In the genomic region with DNA sequence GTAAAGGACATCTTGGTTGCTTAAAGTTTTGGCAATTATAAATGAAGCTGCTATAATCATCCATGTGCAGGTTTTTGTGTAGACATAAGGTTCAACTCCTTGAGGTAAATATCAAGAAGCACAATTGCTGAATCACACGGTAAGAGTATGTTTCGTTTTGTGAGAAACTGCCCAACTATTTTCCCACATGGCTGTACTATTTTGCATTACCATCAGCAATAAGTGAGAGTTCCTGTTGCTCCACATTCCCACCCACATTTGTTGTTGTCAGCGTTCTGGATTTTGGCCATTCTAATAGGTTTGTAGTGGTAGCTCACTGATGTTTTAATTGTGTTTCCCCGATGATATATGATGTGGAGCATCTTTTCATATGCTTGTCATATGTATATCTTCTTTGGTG, we compare ENCODE assay signal across 27 cellular contexts.
"Had no signal": no experiment of that assay in that cellular context is flagged by ENCODE, and none has a peak within 500 bp of the region (broad histone marks: within the 10 kb centered on the region; RNA-seq: fewer than 3 reads in every experiment).

No MANE protein-coding gene starts in this region.

- H3K4me1 ChIP-seq: adrenal gland, esophagus squamous epithelium had no signal

- H3K27ac ChIP-seq: adrenal gland, epithelial cell of prostate, esophagus squamous epithelium had no signal

- ATAC-seq: activated CD4-positive, alpha-beta T cell treated with anti-CD3 and anti-CD28 coated beads for 36 hours; activated CD8-positive, alpha-beta memory T cell treated with anti-CD3 and anti-CD28 coated beads, Interleukin-2, amount 10 ng/mL, durations not matched to agents 7 days and 5 days; activated CD8-positive, alpha-beta T cell treated with anti-CD3 and anti-CD28 coated beads, Interleukin-2, amount 10 ng/mL, durations not matched to agents 7 days and 5 days; activated naive CD8-positive, alpha-beta T cell treated with anti-CD3 and anti-CD28 coated beads, Interleukin-2, amount 50 U/mL, for 24 hours; effector memory CD8-positive, alpha-beta T cell had no signal

- DNase-seq: activated CD4-positive, alpha-beta memory T cell treated with anti-CD3 and anti-CD28 coated beads for 36 hours; activated CD4-positive, alpha-beta T cell treated with anti-CD3 and anti-CD28 coated beads for 36 hours; activated CD4-positive, alpha-beta T cell treated with anti-CD3 and anti-CD28 coated beads, Interleukin-2, amount 10 ng/mL, durations not matched to agents 24 days and 14 days; activated CD4-positive, CD25-positive, alpha-beta regulatory T cell; activated CD4-positive, CD25-positive, alpha-beta regulatory T cell treated with anti-CD3 and anti-CD28 coated beads, Interleukin-2, amount 50 U/mL, for 72 hours; activated CD8-positive, alpha-beta memory T cell treated with anti-CD3 and anti-CD28 coated beads, Interleukin-2, amount 10 ng/mL, durations not matched to agents 7 days and 5 days; activated CD8-positive, alpha-beta memory T cell treated with anti-CD3 and anti-CD28 coated beads, Interleukin-2, amount 50 U/mL, for 4 hours; activated CD8-positive, alpha-beta T cell treated with anti-CD3 and anti-CD28 coated beads, Interleukin-2, amount 10 ng/mL, durations not matched to agents 7 days and 5 days; activated effector memory CD4-positive, alpha-beta T cell treated with anti-CD3 and anti-CD28 coated beads, Interleukin-2, amount 50 U/mL, for 16 hours; activated naive CD4-positive, alpha-beta T cell treated with anti-CD3 and anti-CD28 coated beads for 36 hours; activated naive CD8-positive, alpha-beta T cell treated with anti-CD3 and anti-CD28 coated beads for 36 hours; activated naive CD8-positive, alpha-beta T cell treated with anti-CD3 and anti-CD28 coated beads, Interleukin-2, amount 50 U/mL, for 24 hours; activated T-cell treated with anti-CD3 and anti-CD28 coated beads, Interleukin-2, amount 50 U/mL, for 1 hour; activated T-cell treated with anti-CD3 and anti-CD28 coated beads, Interleukin-2, amount 50 U/mL, for 48 hours; adrenal gland; amygdala; aorta; cortex of kidney; dermis blood vessel endothelial cell; effector CD4-positive, alpha-beta T cell; effector memory CD8-positive, alpha-beta T cell; esophagus squamous epithelium; foreskin fibroblast; head of caudate nucleus; T-helper 1 cell; T-helper 2 cell had no signal

- H3K27me3 ChIP-seq: adrenal gland, esophagus squamous epithelium had no signal

- H3K36me3 ChIP-seq: adrenal gland, esophagus squamous epithelium had no signal

- H3K4me3 ChIP-seq: adrenal gland, esophagus squamous epithelium had no signal

- H3K9me3 ChIP-seq: adrenal gland, esophagus squamous epithelium had no signal
